15 cellular contexts compared by ENCODE assay signal in genomic region chr13:94195715-94196114, GRCh38.
A peak's percentile ranks its signal among the peaks of the same experiment; 100 is the strongest.
DNase-seq lines count a peak whose midpoint lies in the region; ATAC-seq and TF ChIP-seq lines count a peak whose summit lies in the region.
"Had no signal": no experiment of that assay in that cellular context is flagged by ENCODE, and none has a peak within 500 bp of the region (broad histone marks: within the 10 kb centered on the region; RNA-seq: fewer than 3 reads in every experiment).

No MANE protein-coding gene starts in this region.

- intact Hi-C loops in ovary (cut with DNase I), result no loop called here

- H3K36me3 ChIP-seq in ovary, result no peaks in the 10 kb centered on the region
- H3K36me3 ChIP-seq in H7 (replicated peaks; ENCODE audit: control insufficient read depth, insufficient read depth, low read length), result no peaks in the 10 kb centered on the region
- H3K36me3 ChIP-seq: upper lobe of left lung had no signal

- TF ChIP-seq POLR2A in ovary (IDR thresholded peaks at IDR 0.05), result no peak

- no peaks in the 10 kb centered on the region for H3K4me1 Mint-ChIP-seq in activated CD8-positive, alpha-beta memory T cell treated with anti-CD3 and anti-CD28 coated beads, Interleukin-2, amount 10 ng/mL, durations not matched to agents 7 days and 5 days

- H3K4me1 ChIP-seq in ovary (ENCODE audit: insufficient read depth), result no peaks in the 10 kb centered on the region
- H3K4me1 ChIP-seq: upper lobe of left lung had no signal

- CTCF ChIA-PET in activated CD8-positive, alpha-beta memory T cell treated with anti-CD3 and anti-CD28 coated beads, Interleukin-2, amount 10 ng/mL, durations not matched to agents 7 days and 5 days (lab: Charles Lee), result no interaction called here

- TF ChIP-seq EP300 in ovary (IDR thresholded peaks at IDR 0.05), result no peak

- no peaks in the 10 kb centered on the region for H3K27me3 Mint-ChIP-seq in activated CD8-positive, alpha-beta memory T cell treated with anti-CD3 and anti-CD28 coated beads, Interleukin-2, amount 10 ng/mL, durations not matched to agents 7 days and 5 days

- H3K4me3 ChIP-seq in ovary, result no peak overlapping the region
- no peak overlapping the region for H3K4me3 ChIP-seq in H7 (ENCODE audit: insufficient read depth, low read depth, low read length)
- H3K4me3 ChIP-seq: upper lobe of left lung had no signal

- no peak for ATAC-seq in GM18517 (IDR thresholded peaks at IDR 0.05; ENCODE audit: unreplicated experiment)
- no peak for ATAC-seq in activated CD8-positive, alpha-beta memory T cell treated with anti-CD3 and anti-CD28 coated beads, Interleukin-2, amount 10 ng/mL, durations not matched to agents 7 days and 5 days
- ATAC-seq: activated CD8-positive, alpha-beta T cell treated with anti-CD3 and anti-CD28 coated beads for 36 hours had no signal

- no peak overlapping the region for H3K27ac ChIP-seq in ovary
- H3K27ac ChIP-seq: upper lobe of left lung had no signal

- no peak for TF ChIP-seq CTCF in ovary (IDR thresholded peaks at IDR 0.05)

- H3K9me3 Mint-ChIP-seq in activated CD8-positive, alpha-beta memory T cell treated with anti-CD3 and anti-CD28 coated beads, Interleukin-2, amount 10 ng/mL, durations not matched to agents 7 days and 5 days (ENCODE audit: low read depth), result no peaks in the 10 kb centered on the region
- H3K9me3 Mint-ChIP-seq: activated CD8-positive, alpha-beta T cell treated with anti-CD3 and anti-CD28 coated beads for 36 hours had no signal

- 51 to 80% (median 80%) methylated on average over 2 of the region's 2 CpGs for WGBS in ovary, 3 donors

- no peaks in the 10 kb centered on the region for H3K9me3 ChIP-seq in ovary
- H3K9me3 ChIP-seq: upper lobe of left lung had no signal

- H3K4me3 Mint-ChIP-seq in activated CD8-positive, alpha-beta memory T cell treated with anti-CD3 and anti-CD28 coated beads, Interleukin-2, amount 10 ng/mL, durations not matched to agents 7 days and 5 days, result no peak overlapping the region
- H3K4me3 Mint-ChIP-seq: activated CD8-positive, alpha-beta T cell treated with anti-CD3 and anti-CD28 coated beads for 36 hours; CD14-positive monocyte had no signal

- no peaks in the 10 kb centered on the region for H3K36me3 Mint-ChIP-seq in activated CD8-positive, alpha-beta memory T cell treated with anti-CD3 and anti-CD28 coated beads, Interleukin-2, amount 10 ng/mL, durations not matched to agents 7 days and 5 days
- H3K36me3 Mint-ChIP-seq: CD14-positive monocyte had no signal

- no peak overlapping the region for H3K27ac Mint-ChIP-seq in activated CD8-positive, alpha-beta memory T cell treated with anti-CD3 and anti-CD28 coated beads, Interleukin-2, amount 10 ng/mL, durations not matched to agents 7 days and 5 days
- H3K27ac Mint-ChIP-seq: activated CD8-positive, alpha-beta T cell treated with anti-CD3 and anti-CD28 coated beads for 36 hours had no signal

- H3K27me3 ChIP-seq in ovary (no peaks in the 10 kb centered on the region), H7 (ENCODE audit: control insufficient read depth, insufficient read depth, low read length) (no peaks in the 10 kb centered on the region)
- H3K27me3 ChIP-seq: upper lobe of left lung had no signal

- DNase-seq in AG08395 (ENCODE audit: low spot score) (peak; percentile 63), HS-27A (ENCODE audit: low read depth) (peak; percentile 79), amniotic epithelial cell (ENCODE audit: low read depth) (peak; percentile 99), hepatic stellate cell (ENCODE audit: low spot score) (peak; percentile 17), ovary (no peak), H7 (no peak)
- no peak for DNase-seq in activated CD8-positive, alpha-beta memory T cell treated with anti-CD3 and anti-CD28 coated beads, Interleukin-2, amount 10 ng/mL, durations not matched to agents 7 days and 5 days
- DNase-seq: activated CD8-positive, alpha-beta T cell treated with anti-CD3 and anti-CD28 coated beads for 36 hours; activated naive CD4-positive, alpha-beta T cell treated with anti-CD3 and anti-CD28 coated beads, Interleukin-2, amount 50 U/mL, for 16 hours; effector CD4-positive, alpha-beta T cell; Kasumi-1; NCI-H526; upper lobe of left lung had no signal

Comparison
In these comparisons a context has a peak if more than half of its experiments do, and no peak if none do; other contexts are left out.
1. DNase-seq: peak in AG08395 (single experiment), HS-27A (single experiment), amniotic epithelial cell (single experiment) and hepatic stellate cell (single experiment); none in ovary (0 of 5), H7 (single experiment) and activated CD8-positive, alpha-beta memory T cell treated with anti-CD3 and anti-CD28 coated beads, Interleukin-2, amount 10 ng/mL, durations not matched to agents 7 days and 5 days (single experiment).